In the genomic region with DNA sequence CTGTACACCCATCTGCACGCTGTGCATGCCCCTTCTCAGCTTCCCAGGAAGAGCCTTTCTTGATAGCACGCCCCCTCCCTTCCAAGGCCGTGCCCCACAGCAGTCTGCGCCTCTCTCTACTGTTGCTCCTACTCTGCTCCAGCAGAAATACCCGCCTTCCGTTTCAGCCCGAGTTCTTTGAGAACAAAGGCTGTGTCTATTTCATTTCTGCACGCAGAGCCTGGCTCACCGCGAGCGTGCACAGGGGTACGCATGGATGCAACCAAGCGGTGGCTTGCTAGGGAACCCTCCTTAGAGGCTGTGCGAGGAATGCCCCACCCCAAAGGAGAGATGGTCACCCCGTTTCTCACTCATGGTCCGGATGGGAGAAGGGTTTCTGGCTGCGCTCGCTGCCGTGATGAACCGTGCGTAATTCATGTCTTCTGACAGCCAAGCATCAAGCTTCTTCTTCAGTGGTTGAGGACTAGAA, we compare ENCODE assay signal across 1 cellular context.
A peak's percentile ranks its signal among the peaks of the same experiment; 100 is the strongest.
TF ChIP-seq lines count a peak whose summit lies in the region.

No MANE protein-coding gene starts in this region.

TF ChIP-seq in HepG2, 621 proteins besides CTCF, POLR2A, EP300 and RAD21 (continued from another document and continues in another):
- TF ChIP-seq, protein P1, sequence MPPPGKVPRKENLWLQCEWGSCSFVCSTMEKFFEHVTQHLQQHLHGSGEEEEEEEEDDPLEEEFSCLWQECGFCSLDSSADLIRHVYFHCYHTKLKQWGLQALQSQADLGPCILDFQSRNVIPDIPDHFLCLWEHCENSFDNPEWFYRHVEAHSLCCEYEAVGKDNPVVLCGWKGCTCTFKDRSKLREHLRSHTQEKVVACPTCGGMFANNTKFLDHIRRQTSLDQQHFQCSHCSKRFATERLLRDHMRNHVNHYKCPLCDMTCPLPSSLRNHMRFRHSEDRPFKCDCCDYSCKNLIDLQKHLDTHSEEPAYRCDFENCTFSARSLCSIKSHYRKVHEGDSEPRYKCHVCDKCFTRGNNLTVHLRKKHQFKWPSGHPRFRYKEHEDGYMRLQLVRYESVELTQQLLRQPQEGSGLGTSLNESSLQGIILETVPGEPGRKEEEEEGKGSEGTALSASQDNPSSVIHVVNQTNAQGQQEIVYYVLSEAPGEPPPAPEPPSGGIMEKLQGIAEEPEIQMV (CRISPR knock-in tag; IDR thresholded peaks at IDR 0.05; ENCODE audit: low read depth) = no peak
- no peak for TF ChIP-seq XRCC5 (optimal IDR thresholded peaks at IDR 0.05; ENCODE audit: low read length)
- TF ChIP-seq HNRNPL (IDR thresholded peaks at IDR 0.05; ENCODE audit: low read depth, low read length) = no peak
- TF ChIP-seq, protein P2, sequence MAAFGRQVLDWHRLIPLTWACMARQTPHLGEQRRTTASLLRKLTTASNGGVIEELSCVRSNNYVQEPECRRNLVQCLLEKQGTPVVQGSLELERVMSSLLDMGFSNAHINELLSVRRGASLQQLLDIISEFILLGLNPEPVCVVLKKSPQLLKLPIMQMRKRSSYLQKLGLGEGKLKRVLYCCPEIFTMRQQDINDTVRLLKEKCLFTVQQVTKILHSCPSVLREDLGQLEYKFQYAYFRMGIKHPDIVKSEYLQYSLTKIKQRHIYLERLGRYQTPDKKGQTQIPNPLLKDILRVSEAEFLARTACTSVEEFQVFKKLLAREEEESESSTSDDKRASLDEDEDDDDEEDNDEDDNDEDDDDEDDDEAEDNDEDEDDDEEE (CRISPR knock-in tag; IDR thresholded peaks at IDR 0.05) = no peak
- TF ChIP-seq ZNF207 (IDR thresholded peaks at IDR 0.05; ENCODE audit: borderline replicate concordance) = no peak
- TF ChIP-seq RXRA (CRISPR knock-in tag; IDR thresholded peaks at IDR 0.05) = no peak
- no peak for TF ChIP-seq DNMT3B (CRISPR knock-in tag; conservative IDR thresholded peaks at IDR 0.05)
- TF ChIP-seq CENPT (CRISPR knock-in tag; IDR thresholded peaks at IDR 0.05; ENCODE audit: low read depth) = no peak
- 0 out of 2 replicates have a peak, but pooled peaks have one; percentile 56 for TF ChIP-seq ZNF784 (CRISPR knock-in tag; IDR thresholded peaks at IDR 0.05; ENCODE audit: borderline replicate concordance)
- no peak for TF ChIP-seq NR2F6 (IDR thresholded peaks at IDR 0.05)
- TF ChIP-seq NR2F6 (CRISPR knock-in tag; IDR thresholded peaks at IDR 0.05) = no peak
- no peak for TF ChIP-seq EZH2 (conservative IDR thresholded peaks at IDR 0.05; ENCODE audit: low read depth, low read length)
- TF ChIP-seq NCOR1 (IDR thresholded peaks at IDR 0.05; ENCODE audit: borderline replicate concordance, low read length) = no peak
- no peak for TF ChIP-seq MAF1 (CRISPR knock-in tag; IDR thresholded peaks at IDR 0.05; ENCODE audit: borderline replicate concordance)
- TF ChIP-seq ZNF432 (CRISPR knock-in tag; IDR thresholded peaks at IDR 0.05; ENCODE audit: borderline replicate concordance) = no peak
- no peak for TF ChIP-seq ELK4 (CRISPR knock-in tag; IDR thresholded peaks at IDR 0.05; ENCODE audit: borderline replicate concordance)
- no peak for TF ChIP-seq ZNF326 (CRISPR knock-in tag; IDR thresholded peaks at IDR 0.05; ENCODE audit: borderline replicate concordance)
- TF ChIP-seq PHB2 (IDR thresholded peaks at IDR 0.05; ENCODE audit: partially characterized antibody) = no peak
- no peak for TF ChIP-seq ZKSCAN8 (CRISPR knock-in tag; IDR thresholded peaks at IDR 0.05; ENCODE audit: borderline replicate concordance)
- TF ChIP-seq ZNF709 (CRISPR knock-in tag; IDR thresholded peaks at IDR 0.05) = peak; percentile 20; the same call in 1 of the 2 replicates
- TF ChIP-seq TAF15 (IDR thresholded peaks at IDR 0.05; ENCODE audit: low read depth, low read length, poor library complexity, severe bottlenecking) = no peak
- TF ChIP-seq BATF2 (CRISPR knock-in tag; IDR thresholded peaks at IDR 0.05) = 0 out of 2 replicates have a peak, but pooled peaks have one; percentile 48
- TF ChIP-seq, protein P3, sequence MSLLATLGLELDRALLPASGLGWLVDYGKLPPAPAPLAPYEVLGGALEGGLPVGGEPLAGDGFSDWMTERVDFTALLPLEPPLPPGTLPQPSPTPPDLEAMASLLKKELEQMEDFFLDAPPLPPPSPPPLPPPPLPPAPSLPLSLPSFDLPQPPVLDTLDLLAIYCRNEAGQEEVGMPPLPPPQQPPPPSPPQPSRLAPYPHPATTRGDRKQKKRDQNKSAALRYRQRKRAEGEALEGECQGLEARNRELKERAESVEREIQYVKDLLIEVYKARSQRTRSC (CRISPR knock-in tag; IDR thresholded peaks at IDR 0.05; ENCODE audit: low read depth) = no peak
- TF ChIP-seq ZBTB42 (CRISPR knock-in tag; IDR thresholded peaks at IDR 0.05) = no peak
- TF ChIP-seq KLF16 (CRISPR knock-in tag; IDR thresholded peaks at IDR 0.05) = 0 out of 4 replicates have a peak, but pooled peaks of 1 of the 2 experiments have one; percentile 18
- TF ChIP-seq MYPOP (CRISPR knock-in tag; IDR thresholded peaks at IDR 0.05) = no peak
- TF ChIP-seq HOXD1 (CRISPR knock-in tag; IDR thresholded peaks at IDR 0.05) = no peak
- no peak for TF ChIP-seq MIXL1 (CRISPR knock-in tag; IDR thresholded peaks at IDR 0.05)
- TF ChIP-seq HMGA1 (CRISPR knock-in tag; conservative IDR thresholded peaks at IDR 0.05) = no peak
- TF ChIP-seq ZNF562 (CRISPR knock-in tag; IDR thresholded peaks at IDR 0.05; ENCODE audit: borderline replicate concordance) = no peak
- TF ChIP-seq ONECUT2 (CRISPR knock-in tag; IDR thresholded peaks at IDR 0.05) = no peak
- no peak for TF ChIP-seq ZNF780A (CRISPR knock-in tag; IDR thresholded peaks at IDR 0.05)
- no peak for TF ChIP-seq ZBTB14 (CRISPR knock-in tag; IDR thresholded peaks at IDR 0.05)
- TF ChIP-seq ZNF138 (CRISPR knock-in tag; IDR thresholded peaks at IDR 0.05; ENCODE audit: low read depth) = no peak
- no peak for TF ChIP-seq BORCS8-MEF2B (CRISPR knock-in tag; IDR thresholded peaks at IDR 0.05)
- no peak for TF ChIP-seq SOX6 (IDR thresholded peaks at IDR 0.05)
- no peak for TF ChIP-seq SOX6 (CRISPR knock-in tag; IDR thresholded peaks at IDR 0.05)
- no peak for TF ChIP-seq TCF12 (IDR thresholded peaks at IDR 0.05)
- TF ChIP-seq TCF12 (CRISPR knock-in tag; IDR thresholded peaks at IDR 0.05) = no peak
- TF ChIP-seq NFYB (CRISPR knock-in tag; IDR thresholded peaks at IDR 0.05) = no peak
- TF ChIP-seq IRF1 (CRISPR knock-in tag; IDR thresholded peaks at IDR 0.05; ENCODE audit: low read depth) = 0 out of 2 replicates have a peak, but pooled peaks have one; percentile 31
- TF ChIP-seq FOXA1 (IDR thresholded peaks at IDR 0.05) = no peak
- TF ChIP-seq FOXA1 (CRISPR knock-in tag; IDR thresholded peaks at IDR 0.05) = no peak
- TF ChIP-seq ZNF550 (CRISPR knock-in tag; IDR thresholded peaks at IDR 0.05; ENCODE audit: borderline replicate concordance) = no peak
- TF ChIP-seq ZNF224 (CRISPR knock-in tag; IDR thresholded peaks at IDR 0.05) = no peak
- no peak for TF ChIP-seq AHDC1 (CRISPR knock-in tag; IDR thresholded peaks at IDR 0.05; ENCODE audit: borderline replicate concordance)
- no peak for TF ChIP-seq ZNF670 (CRISPR knock-in tag; IDR thresholded peaks at IDR 0.05; ENCODE audit: borderline replicate concordance)
- TF ChIP-seq, protein P4, sequence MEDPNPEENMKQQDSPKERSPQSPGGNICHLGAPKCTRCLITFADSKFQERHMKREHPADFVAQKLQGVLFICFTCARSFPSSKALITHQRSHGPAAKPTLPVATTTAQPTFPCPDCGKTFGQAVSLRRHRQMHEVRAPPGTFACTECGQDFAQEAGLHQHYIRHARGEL (CRISPR knock-in tag; IDR thresholded peaks at IDR 0.05) = no peak
- no peak for TF ChIP-seq ZNF441 (CRISPR knock-in tag; IDR thresholded peaks at IDR 0.05; ENCODE audit: borderline replicate concordance)
